In genomic region chr5:28648108-28648507, GRCh38 we compare ENCODE assay signal across 1 cellular context.
TF ChIP-seq lines count a peak whose summit lies in the region.

No MANE protein-coding gene starts in this region.

TF ChIP-seq in WTC11, 78 proteins besides CTCF, POLR2A, EP300 and RAD21 (continued from another document):
- TF ChIP-seq, protein P1, sequence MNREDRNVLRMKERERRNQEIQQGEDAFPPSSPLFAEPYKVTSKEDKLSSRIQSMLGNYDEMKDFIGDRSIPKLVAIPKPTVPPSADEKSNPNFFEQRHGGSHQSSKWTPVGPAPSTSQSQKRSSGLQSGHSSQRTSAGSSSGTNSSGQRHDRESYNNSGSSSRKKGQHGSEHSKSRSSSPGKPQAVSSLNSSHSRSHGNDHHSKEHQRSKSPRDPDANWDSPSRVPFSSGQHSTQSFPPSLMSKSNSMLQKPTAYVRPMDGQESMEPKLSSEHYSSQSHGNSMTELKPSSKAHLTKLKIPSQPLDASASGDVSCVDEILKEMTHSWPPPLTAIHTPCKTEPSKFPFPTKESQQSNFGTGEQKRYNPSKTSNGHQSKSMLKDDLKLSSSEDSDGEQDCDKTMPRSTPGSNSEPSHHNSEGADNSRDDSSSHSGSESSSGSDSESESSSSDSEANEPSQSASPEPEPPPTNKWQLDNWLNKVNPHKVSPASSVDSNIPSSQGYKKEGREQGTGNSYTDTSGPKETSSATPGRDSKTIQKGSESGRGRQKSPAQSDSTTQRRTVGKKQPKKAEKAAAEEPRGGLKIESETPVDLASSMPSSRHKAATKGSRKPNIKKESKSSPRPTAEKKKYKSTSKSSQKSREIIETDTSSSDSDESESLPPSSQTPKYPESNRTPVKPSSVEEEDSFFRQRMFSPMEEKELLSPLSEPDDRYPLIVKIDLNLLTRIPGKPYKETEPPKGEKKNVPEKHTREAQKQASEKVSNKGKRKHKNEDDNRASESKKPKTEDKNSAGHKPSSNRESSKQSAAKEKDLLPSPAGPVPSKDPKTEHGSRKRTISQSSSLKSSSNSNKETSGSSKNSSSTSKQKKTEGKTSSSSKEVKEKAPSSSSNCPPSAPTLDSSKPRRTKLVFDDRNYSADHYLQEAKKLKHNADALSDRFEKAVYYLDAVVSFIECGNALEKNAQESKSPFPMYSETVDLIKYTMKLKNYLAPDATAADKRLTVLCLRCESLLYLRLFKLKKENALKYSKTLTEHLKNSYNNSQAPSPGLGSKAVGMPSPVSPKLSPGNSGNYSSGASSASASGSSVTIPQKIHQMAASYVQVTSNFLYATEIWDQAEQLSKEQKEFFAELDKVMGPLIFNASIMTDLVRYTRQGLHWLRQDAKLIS (CRISPR knock-in tag; IDR thresholded peaks at IDR 0.05; ENCODE audit: borderline replicate concordance): no peak
- no peak for TF ChIP-seq E2F1 (CRISPR knock-in tag; IDR thresholded peaks at IDR 0.05)
